In the genomic region with DNA sequence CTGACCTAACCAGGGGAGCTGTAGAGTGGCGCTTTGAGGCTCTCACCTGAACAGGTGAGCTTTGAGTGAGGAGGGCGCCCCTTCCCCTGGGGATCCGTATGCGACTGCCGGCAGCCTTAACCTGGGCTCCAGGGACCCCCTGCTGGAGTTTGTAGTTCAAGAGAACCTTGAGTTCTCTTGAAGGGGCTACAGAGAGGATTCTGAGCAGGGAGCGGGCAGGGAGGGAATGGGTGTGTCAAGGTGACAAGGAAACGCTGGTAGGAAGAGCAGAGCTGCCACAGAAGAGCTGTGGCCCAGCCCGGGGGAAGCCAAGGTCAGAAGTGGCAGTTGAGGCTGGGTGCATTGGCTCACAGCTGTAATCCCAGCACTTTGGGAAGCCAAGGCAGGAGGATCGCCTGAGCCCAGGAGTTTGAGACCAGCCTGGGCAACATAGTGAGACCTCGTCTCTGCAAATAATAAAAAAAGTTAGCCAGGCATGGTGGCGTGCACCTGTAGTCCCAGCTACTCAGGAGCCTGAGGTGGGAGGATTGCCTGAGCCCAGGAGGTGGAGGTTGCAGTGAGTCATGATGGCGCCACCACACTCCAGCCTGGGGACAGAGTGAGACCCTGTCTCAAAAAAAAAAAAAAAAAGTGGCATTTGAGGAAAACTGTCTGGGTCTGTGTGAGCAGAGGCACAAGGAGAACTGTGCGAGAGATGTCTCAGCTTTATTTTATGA, we compare ENCODE assay signal across 9 cellular contexts. TPM values are rescaled to one million over a fixed set of nuclear protein-coding genes. Genes with fewer than 3 reads are reported as not detected.
DNase-seq lines count a peak whose midpoint lies in the region; ATAC-seq and TF ChIP-seq lines count a peak whose summit lies in the region.
"Had no signal": no experiment of that assay in that cellular context is flagged by ENCODE, and none has a peak within 500 bp of the region (broad histone marks: within the 10 kb centered on the region; RNA-seq: fewer than 3 reads in every experiment).

No MANE protein-coding gene starts in this region.

- H3K9me2 ChIP-seq in hepatocyte (replicated peaks; ENCODE audit: insufficient read depth): no peaks in the 10 kb centered on the region

- peaks cover 12% of the 10 kb centered on the region for H3K4me1 Mint-ChIP-seq in T-helper 17 cell

- intact Hi-C loops in psoas muscle (cut with DNase I): no loop called here

- no peak overlapping the region for H3K27ac Mint-ChIP-seq in T-helper 17 cell

- peaks cover 12% of the 10 kb centered on the region for H4K20me1 ChIP-seq in hepatocyte (ENCODE audit: insufficient read depth, poor library complexity, severe bottlenecking)

- peak overlapping the region; percentile 55 for H3K4me3 ChIP-seq in HEK293 (ENCODE audit: low read depth, low read length)
- peak overlapping the region; percentile 72 for H3K4me3 ChIP-seq in hepatocyte
- peak overlapping the region; percentile 72 for H3K4me3 ChIP-seq in psoas muscle

- H3K4me1 ChIP-seq in HEK293 (ENCODE audit: control insufficient read depth, insufficient read depth, low read length) (peaks cover 5% of the 10 kb centered on the region), hepatocyte (ENCODE audit: insufficient read depth) (peaks cover 17% of the 10 kb centered on the region), psoas muscle (peaks cover 10% of the 10 kb centered on the region)

- DNase-seq in T-helper 17 cell: no peak
- DNase-seq in hepatocyte (ENCODE audit: low spot score): no peak
- no peak for DNase-seq in psoas muscle
- DNase-seq in A172 (ENCODE audit: low spot score): no peak
- DNase-seq: amniotic stem cell had no signal

- ATAC-seq in T-helper 17 cell: no peak
- ATAC-seq in psoas muscle: no peak
- no peak for ATAC-seq in GM21529 (IDR thresholded peaks at IDR 0.05; ENCODE audit: unreplicated experiment)
- no peak for ATAC-seq in GM21576 (IDR thresholded peaks at IDR 0.05; ENCODE audit: unreplicated experiment)
- ATAC-seq in GM21390 (IDR thresholded peaks at IDR 0.05; ENCODE audit: unreplicated experiment): no peak

- WGBS in hepatocyte (ENCODE audit: low lambda C conversion rate, missing lambda C conversion rate): 32% methylated on average over 13 of the region's 13 CpGs
- 61 to 75% (median 61%) methylated on average over 11 to 13 of the region's 13 CpGs for WGBS in psoas muscle, 3 donors

- H3K4me2 ChIP-seq in hepatocyte: peak overlapping the region; percentile 94

- TF ChIP-seq CTCF in HEK293 (tag by site-specific recombination; IDR thresholded peaks at IDR 0.05) (no peak), hepatocyte (IDR thresholded peaks at IDR 0.05; ENCODE audit: poor library complexity) (no peak), psoas muscle (IDR thresholded peaks at IDR 0.05) (no peak)

- CTCF ChIA-PET in HEK293 (lab: Yijun Ruan, JAX): interaction anchor here (0.5 to 1.7 kb wide), 11 partner anchors 10 to 458 kb away, joined by 3 to 7 read pairs (median 3); a partner anchor contains a TSS

- H3K27me3 ChIP-seq in hepatocyte (no peaks in the 10 kb centered on the region), psoas muscle (ENCODE audit: insufficient read depth in 3 of 3, low read length in 2 of 3) (peaks cover 0 to 12% (median 0%) of the 10 kb centered on the region in 3 donors)

- H3K27me3 Mint-ChIP-seq in T-helper 17 cell: no peaks in the 10 kb centered on the region

- no peaks in the 10 kb centered on the region for H3K9me3 ChIP-seq in HEK293 (ENCODE audit: control insufficient read depth, insufficient read depth, low read depth, low read length)
- H3K9me3 ChIP-seq in T-helper 17 cell (ENCODE audit: control insufficient read depth, low read length, poor library complexity, severe bottlenecking): no peaks in the 10 kb centered on the region
- H3K9me3 ChIP-seq in hepatocyte (ENCODE audit: low read depth): no peaks in the 10 kb centered on the region
- no peaks in the 10 kb centered on the region for H3K9me3 ChIP-seq in psoas muscle

- peak overlapping the region; percentile 82 for H3K4me3 Mint-ChIP-seq in T-helper 17 cell

- H2AFZ ChIP-seq in hepatocyte: no peak overlapping the region

- POLR2A ChIA-PET in HEK293 (lab: Yijun Ruan, JAX): interaction anchor here (0.6 to 2.2 kb wide), 4 partner anchors 10 to 104 kb away, joined by 3 to 8 read pairs (median 6); a partner anchor contains a TSS

- peaks cover 50% of the 10 kb centered on the region for H3K79me2 ChIP-seq in hepatocyte

- H3K36me3 ChIP-seq in HEK293 (ENCODE audit: control insufficient read depth in 2 of 2, insufficient read depth in 1 of 2, low read length in 2 of 2) (peaks cover 0 to 24% of the 10 kb centered on the region in 2 experiments; a peak in 2 of 3 replicates), hepatocyte (replicated peaks; ENCODE audit: insufficient read depth, low read depth) (no peaks in the 10 kb centered on the region), psoas muscle (ENCODE audit: insufficient read depth in 1 of 2, low read depth in 1 of 2) (peaks cover 2 to 13% of the 10 kb centered on the region in 2 donors)

- H3K27ac ChIP-seq in HEK293 (ENCODE audit: extremely low read depth, low read depth, low read length) (no peak overlapping the region), hepatocyte (peak overlapping the region; percentile 90), psoas muscle (no peak overlapping the region)

- no peaks in the 10 kb centered on the region for H3K36me3 Mint-ChIP-seq in T-helper 17 cell (ENCODE audit: low read depth)

TF ChIP-seq in HEK293, 187 proteins besides CTCF, POLR2A, EP300 and RAD21:
- TF ChIP-seq ZFP69B (tag by site-specific recombination; IDR thresholded peaks at IDR 0.05) (no peak), ZNF121 (tag by site-specific recombination; IDR thresholded peaks at IDR 0.05) (peak; percentile 65; the same call in 1 of the 2 replicates)
TF ChIP-seq in HEK293: peak in this region for 1.

RNA-seq across cellular contexts. Expression of a gene that starts 1.2 kb away (rescaled TPM):
- total RNA-seq in T-helper 17 cell (10 to 100 TPM; 39.3 to 41.9 TPM), hepatocyte (60.9 and 81.8 TPM in 2 replicates), psoas muscle (1 to 10 TPM; 1.4 to 3.3 (median 1.5) TPM)
- polyA plus RNA-seq in hepatocyte (154 and 194 TPM in 2 replicates), psoas muscle (1 to 10 TPM; 1.4 to 1.9 (median 1.4) TPM)
- total RNA-seq in A172 (2014; rRNA removed; shearing (Covaris generic)): 1.6 and 4.0 TPM in 2 replicates

RNA-seq across cellular contexts. Expression of a gene that starts 10.4 kb away (rescaled TPM):
- total RNA-seq in T-helper 17 cell (10 to 100 TPM; 49.7 to 56.5 TPM), hepatocyte (30.4 and 42.5 TPM in 2 replicates), psoas muscle (1 to 10 TPM; 5.7 to 9.7 (median 8.2) TPM)
- polyA plus RNA-seq in hepatocyte (46.3 and 52.3 TPM in 2 replicates), psoas muscle (10 to 100 TPM; 10.1 to 14.9 (median 11.3) TPM)
- total RNA-seq in A172 (2014; rRNA removed; shearing (Covaris generic)): 43.9 and 48.6 TPM in 2 replicates

RNA-seq across cellular contexts. Expression of a gene that starts 11.4 kb away (rescaled TPM):
- total RNA-seq in T-helper 17 cell (under 1 TPM; 0.08 to 0.40 TPM), hepatocyte (5.3 and 9.8 TPM in 2 replicates), psoas muscle (10 to 100 TPM; 26.3 to 33.5 (median 28.3) TPM)
- polyA plus RNA-seq in hepatocyte (14.5 and 16.2 TPM in 2 replicates), psoas muscle (10 to 100 TPM in 1 of 3 donors, 1 to 10 TPM in 2; 8.2 to 11.0 (median 8.9) TPM)
- total RNA-seq in A172 (2014; rRNA removed; shearing (Covaris generic)): 8.4 and 10.8 TPM in 2 replicates
